In the genomic region with DNA sequence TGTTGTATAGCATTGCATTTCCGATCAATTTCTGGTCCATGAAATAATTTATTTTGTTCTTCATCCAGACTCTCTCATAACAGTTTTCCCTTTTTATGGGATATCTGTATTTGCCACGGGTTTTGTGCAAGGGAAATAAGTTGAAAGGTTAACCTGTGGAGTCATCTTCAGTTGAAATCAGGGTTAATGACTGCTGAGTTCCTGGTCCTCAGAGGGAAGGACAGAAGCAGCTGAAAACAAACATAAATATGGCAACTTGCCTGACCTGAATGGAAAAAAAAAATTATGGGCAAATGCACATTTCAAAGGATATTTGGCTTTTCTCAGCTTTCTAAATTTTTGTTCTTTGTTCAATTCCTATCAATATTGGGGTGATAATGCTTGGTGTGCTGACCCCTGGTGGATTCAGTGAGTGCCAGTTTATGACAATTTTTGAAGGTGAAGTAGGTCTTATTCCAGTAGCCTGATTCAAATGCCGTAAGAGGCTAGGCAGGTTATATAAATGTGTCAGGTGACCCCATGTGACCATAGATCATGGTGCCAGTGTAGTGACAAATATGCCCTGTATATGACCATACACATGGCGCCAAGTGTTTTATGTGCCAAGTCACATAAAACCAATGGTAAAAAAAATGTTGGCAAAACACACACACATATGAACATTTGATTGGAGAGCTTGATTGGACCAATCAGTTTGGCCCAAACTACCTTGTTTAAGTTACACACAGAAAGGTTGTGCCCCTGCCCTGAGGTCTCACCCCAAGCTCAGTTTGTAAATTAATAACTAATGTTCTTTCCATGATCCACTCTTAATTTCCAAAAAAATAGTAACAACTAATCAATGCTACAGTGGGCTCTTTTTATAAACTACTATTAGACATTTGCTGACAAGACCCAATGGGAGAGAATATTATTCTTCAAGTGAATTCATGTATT, we compare ENCODE assay signal across 8 cellular contexts. TPM values are rescaled to one million over a fixed set of nuclear protein-coding genes. Genes with fewer than 3 reads are reported as not detected.
DNase-seq lines count a peak whose midpoint lies in the region; ATAC-seq, FAIRE-seq and TF ChIP-seq lines count a peak whose summit lies in the region.

No MANE protein-coding gene starts in this region.

- dilution Hi-C loops in keratinocyte (cut with MboI; ENCODE audit: extremely low pct_ligation_motif_present, low sequenced_read_pairs) = no loop called here

- H3K9me1 ChIP-seq in keratinocyte (ENCODE audit: control insufficient read depth, extremely low read depth, insufficient read depth, low read length) = no peaks in the 10 kb centered on the region

- H4K20me1 ChIP-seq in DND-41 (ENCODE audit: insufficient read depth, low read length) (no peaks in the 10 kb centered on the region), keratinocyte (ENCODE audit: control insufficient read depth, extremely low read depth, insufficient read depth, low read length) (no peaks in the 10 kb centered on the region)

- no peaks in the 10 kb centered on the region for H3K9me3 ChIP-seq in DND-41 (ENCODE audit: insufficient read depth, low read length, severe bottlenecking)
- no peaks in the 10 kb centered on the region for H3K9me3 ChIP-seq in keratinocyte (ENCODE audit: control insufficient read depth, low read depth, low read length)

- peak; percentile 54 for TF ChIP-seq CTCF in DND-41 (IDR thresholded peaks at IDR 0.05; ENCODE audit: borderline replicate concordance, extremely low read depth, low read length, poor library complexity, severe bottlenecking)
- peak; percentile 55 for TF ChIP-seq CTCF in VCaP (conservative IDR thresholded peaks at IDR 0.05)
- peak; percentile 50 to 71 (median 60) for TF ChIP-seq CTCF in keratinocyte (optimal IDR thresholded peaks at IDR 0.05 in 1 of 3, IDR thresholded peaks at IDR 0.05 in 1 of 3, conservative IDR thresholded peaks at IDR 0.05 in 1 of 3; ENCODE audit: extremely low read depth in 1 of 3, insufficient read depth in 2 of 3, low read length in 3 of 3)

- H3K4me2 ChIP-seq in DND-41 (ENCODE audit: insufficient read depth, low read length) (no peak overlapping the region), keratinocyte (ENCODE audit: control insufficient read depth, extremely low read depth, insufficient read depth, low read depth, low read length) (no peak overlapping the region)

- ATAC-seq in DND-41 (ENCODE audit: insufficient read depth, low read depth) = peak; percentile 33; the same call in 1 of the 3 replicates
- no peak for ATAC-seq in GM21576 (IDR thresholded peaks at IDR 0.05; ENCODE audit: unreplicated experiment)

- DNase-seq in DND-41 (no peak), HCEC 1CT (peak; percentile 14), keratinocyte (ENCODE audit: low read depth, low spot score) (no peak), epidermal melanocyte (ENCODE audit: insufficient read length, low spot score) (no peak), T-helper 1 cell (no peak), KG1 (lab: John Stamatoyannopoulos, UW) (no peak)

- H3K27me3 ChIP-seq in DND-41 (ENCODE audit: insufficient read depth, low read length, poor library complexity) = no peaks in the 10 kb centered on the region
- no peaks in the 10 kb centered on the region for H3K27me3 ChIP-seq in keratinocyte (ENCODE audit: control insufficient read depth, extremely low read depth, insufficient read depth, low read length)

- FAIRE-seq in keratinocyte (lab: Jason Lieb, UNC) = peak; percentile 67

- no peak overlapping the region for H2AFZ ChIP-seq in DND-41 (ENCODE audit: low read depth, low read length)
- H2AFZ ChIP-seq in keratinocyte (ENCODE audit: control insufficient read depth, low read length) = no peak overlapping the region

- H3K79me2 ChIP-seq in DND-41 (ENCODE audit: insufficient read depth, low read length) (no peaks in the 10 kb centered on the region), keratinocyte (ENCODE audit: control insufficient read depth, insufficient read depth, low read length) (no peaks in the 10 kb centered on the region)

- no peaks in the 10 kb centered on the region for H3K36me3 ChIP-seq in DND-41 (ENCODE audit: insufficient read depth, low read length)
- H3K36me3 ChIP-seq in keratinocyte (ENCODE audit: control insufficient read depth in 2 of 2, extremely low read depth in 1 of 2, insufficient read depth in 2 of 2, low read length in 2 of 2) = no peaks in the 10 kb centered on the region

- H3K27ac ChIP-seq in DND-41 (ENCODE audit: low read length) (no peak overlapping the region), VCaP (no peak overlapping the region), keratinocyte (ENCODE audit: control insufficient read depth, insufficient read depth, low read length) (no peak overlapping the region)

- no peak overlapping the region for H3K4me3 ChIP-seq in DND-41 (ENCODE audit: low read depth in 1 of 2, low read length in 2 of 2)
- no peak overlapping the region for H3K4me3 ChIP-seq in keratinocyte (ENCODE audit: control insufficient read depth in 2 of 3, extremely low read depth in 1 of 3, insufficient read depth in 2 of 3, low read depth in 1 of 3, low read length in 3 of 3)

- H3K4me1 ChIP-seq in DND-41 (ENCODE audit: insufficient read depth, low read length) (no peaks in the 10 kb centered on the region), keratinocyte (ENCODE audit: control insufficient read depth, extremely low read depth, insufficient read depth, low read length) (no peaks in the 10 kb centered on the region)

- H3K9ac ChIP-seq in DND-41 (ENCODE audit: low read depth, low read length) (no peak overlapping the region), keratinocyte (ENCODE audit: control insufficient read depth, extremely low read depth, insufficient read depth, low read length) (no peak overlapping the region)

RNA-seq across cellular contexts. Expression of gene FAM124B, which starts 47.6 kb away (rescaled TPM):
- 0.03 to 0.04 TPM (median 0.03 TPM) in 3 replicates for polyA plus RNA-seq in keratinocyte
- polyA plus RNA-seq in keratinocyte (2011; ENCODE audit: low read depth) = 0.20 TPM
- 0.04 TPM in 1 of 2 replicates, not detected in the other for polyA plus RNA-seq in keratinocyte (2011; cell fraction: cytosol; rRNA removed)
- 0.13 and 0.17 TPM in 2 replicates for polyA plus RNA-seq in keratinocyte (2011; cell fraction: nucleus; rRNA removed)
- 0.23 TPM in 1 of 2 replicates, not detected in the other for polyA plus RNA-seq in keratinocyte (2012; ENCODE audit: low replicate concordance)
- polyA minus RNA-seq in keratinocyte = 0.10 TPM in 1 of 3 replicates, not detected in the others
- polyA minus RNA-seq in keratinocyte (2011; cell fraction: cytosol; rRNA and poly(A)+ RNA removed) = not detected
- 0.21 TPM in 1 of 2 replicates, not detected in the other for polyA minus RNA-seq in keratinocyte (2011; cell fraction: nucleus; rRNA and poly(A)+ RNA removed)
